In genomic region chr3:184362668-184363540, GRCh38 we compare ENCODE assay signal across 8 cellular contexts. TPM values are rescaled to one million over a fixed set of nuclear protein-coding genes. Genes with fewer than 3 reads are reported as not detected.
DNase-seq lines count a peak whose midpoint lies in the region; ATAC-seq and TF ChIP-seq lines count a peak whose summit lies in the region.

No MANE protein-coding gene starts in this region.

- peak overlapping the region; percentile 97 for H2AFZ ChIP-seq in parathyroid adenoma

- ATAC-seq in HG02642 (IDR thresholded peaks at IDR 0.05; ENCODE audit: poor library complexity, unreplicated experiment) (peak; percentile 86), Right ventricle myocardium superior (ENCODE audit: poor library complexity) (peak; percentile 86)

- peak overlapping the region; percentile 100 for H3K27ac ChIP-seq in parathyroid adenoma
- peak overlapping the region; percentile 94 to 100 (median 97) for H3K27ac ChIP-seq in transverse colon

- peak overlapping the region; percentile 100 for H3K9ac ChIP-seq in parathyroid adenoma

- peaks cover 12% of the 10 kb centered on the region for H3K79me2 ChIP-seq in parathyroid adenoma

- H3K9me3 ChIP-seq in parathyroid adenoma (ENCODE audit: control insufficient read depth, low read length) = no peaks in the 10 kb centered on the region
- no peaks in the 10 kb centered on the region for H3K9me3 ChIP-seq in transverse colon

- WGBS in transverse colon (ENCODE audit: low coverage in 1 of 2), 2 donors = 0% methylated on average over 6 to 61 of the region's 67 CpGs

- intact Hi-C loops in Right ventricle myocardium superior (cut with DNase I) (loop anchor here (5.0 kb wide), 1 partner anchor 176 kb away; the partner anchor contains the start of gene ABCF3), transverse colon (cut with DNase I; ENCODE audit: low total_unique reads) (loop anchor here (10.0 kb wide), 1 partner anchor 152 kb away; no protein-coding TSS in a partner anchor)

- peak; percentile 80 for TF ChIP-seq POLR2A in transverse colon (IDR thresholded peaks at IDR 0.05)

- TF ChIP-seq EP300 in transverse colon (IDR thresholded peaks at IDR 0.05; ENCODE audit: low read depth) = peak; percentile 66

- in situ Hi-C loops in transverse colon (cut with MboI; ENCODE audit: low pct_ligation_motif_present in 1 of 4, low pct_unique_long_range_greater_than_20kb in 1 of 4, low sequenced_read_pairs in 3 of 4) = loop anchor here in 1 of 4 donors (25.0 kb wide), 1 partner anchor 424 kb away; no protein-coding TSS in a partner anchor

- H3K4me3 ChIP-seq in GM12865 (ENCODE audit: low read depth, low read length) (peak overlapping the region; percentile 86), parathyroid adenoma (ENCODE audit: low read depth, low read length) (peak overlapping the region; percentile 91), transverse colon (peak overlapping the region; percentile 44 to 95 (median 86))

- peaks cover 16% of the 10 kb centered on the region for H3K4me1 ChIP-seq in parathyroid adenoma
- peaks cover 7 to 38% (median 29%) of the 10 kb centered on the region in 4 donors for H3K4me1 ChIP-seq in transverse colon

- H3K36me3 ChIP-seq in parathyroid adenoma (ENCODE audit: control insufficient read depth, insufficient read depth, low read length) (no peaks in the 10 kb centered on the region), transverse colon (peaks cover 0 to 6% (median 1%) of the 10 kb centered on the region in 4 donors)

- H3K27me3 ChIP-seq in parathyroid adenoma (ENCODE audit: control insufficient read depth, insufficient read depth, low read length) = no peaks in the 10 kb centered on the region
- H3K27me3 ChIP-seq in transverse colon = no peaks in the 10 kb centered on the region

- DNase-seq in GM12865 (ENCODE audit: low read depth) (peak; percentile 99), NCI-H1105 (lab: John Stamatoyannopoulos, UW) (peak; percentile 99), SKM-1 treated with dmso at 0.1 percent for 144 hours (lab: John Stamatoyannopoulos, UW; ENCODE audit: unreplicated experiment) (peak; percentile 98), Right ventricle myocardium superior (peak; percentile 97), transverse colon (peak; percentile 98)
- peak; percentile 87 for DNase-seq in activated naive CD8-positive, alpha-beta T cell treated with anti-CD3 and anti-CD28 coated beads, Interleukin-2, amount 50 U/mL, for 16 hours (ENCODE audit: low read depth, low spot score)

- peak overlapping the region; percentile 83 for H3K4me2 ChIP-seq in parathyroid adenoma (ENCODE audit: low read length)

- peak; percentile 67 for TF ChIP-seq CTCF in GM12865 (IDR thresholded peaks at IDR 0.05; ENCODE audit: insufficient read depth, low read depth, low read length, missing control alignments)
- TF ChIP-seq CTCF in parathyroid adenoma (IDR thresholded peaks at IDR 0.05) = peak; percentile 62
- TF ChIP-seq CTCF in transverse colon (IDR thresholded peaks at IDR 0.05) = peak; percentile 38 to 68 (median 47)

RNA-seq across cellular contexts. Expression of gene POLR2H, which starts 1.4 kb away (rescaled TPM):
- total RNA-seq in Right ventricle myocardium superior = 19.9 TPM
- 100 to 1,000 TPM in 3 of 4 donors, 10 to 100 TPM in 1; 74.4 to 206 (median 146) TPM for total RNA-seq in transverse colon

RNA-seq across cellular contexts. Expression of gene CLCN2, which starts 1.5 kb away (rescaled TPM):
- total RNA-seq in Right ventricle myocardium superior (1.9 TPM), transverse colon (100 to 1,000 TPM in 1 of 4 donors, 10 to 100 TPM in 3; 13.7 to 246 (median 73.1) TPM)

RNA-seq across cellular contexts. Expression of gene THPO, which starts 15.1 kb away (rescaled TPM):
- total RNA-seq in Right ventricle myocardium superior = 0.11 TPM
- not detected for total RNA-seq in transverse colon

RNA-seq across cellular contexts. Expression of gene CHRD, which starts 16.9 kb away (rescaled TPM):
- total RNA-seq in Right ventricle myocardium superior (7.8 TPM), transverse colon (1 to 10 TPM; 1.9 to 7.0 (median 4.5) TPM)

RNA-seq across cellular contexts. Expression of gene FAM131A, which starts 25.5 kb away (rescaled TPM):
- total RNA-seq in Right ventricle myocardium superior (36.3 TPM), transverse colon (10 to 100 TPM; 18.5 to 41.1 (median 28.8) TPM)

Comparison
In these comparisons a context has a peak if more than half of its experiments do, and no peak if none do; other contexts are left out.
1. Peak in every context shown above with its lines: DNase-seq, ATAC-seq, H3K4me3 ChIP-seq and H3K27ac ChIP-seq.